ENCODE assay signal across 8 cellular contexts in genomic region chr3:186825294-186825821, GRCh38. TPM values are rescaled to one million over a fixed set of nuclear protein-coding genes. Genes with fewer than 3 reads are reported as not detected.
A peak's percentile ranks its signal among the peaks of the same experiment; 100 is the strongest.
DNase-seq lines count a peak whose midpoint lies in the region; ATAC-seq and TF ChIP-seq lines count a peak whose summit lies in the region.

No MANE protein-coding gene starts in this region.

- peaks cover 23% of the 10 kb centered on the region for H3K4me1 Mint-ChIP-seq in central memory CD8-positive, alpha-beta T cell

- ATAC-seq in central memory CD8-positive, alpha-beta T cell (replicated peaks; ENCODE audit: extremely low read depth, poor library complexity, severe bottlenecking) = no peak
- ATAC-seq in mucosa of descending colon = peak; percentile 10
- no peak for ATAC-seq in GM21825 (IDR thresholded peaks at IDR 0.05; ENCODE audit: unreplicated experiment)
- ATAC-seq in GM19324 (IDR thresholded peaks at IDR 0.05; ENCODE audit: low FRiP score, unreplicated experiment) = no peak

- 5 to 6% methylated on average over 14 to 15 of the region's 23 CpGs for WGBS in thyroid gland, 2 donors

- H3K27me3 Mint-ChIP-seq in central memory CD8-positive, alpha-beta T cell = peaks cover 42% of the 10 kb centered on the region

- H3K4me1 ChIP-seq in OCI-LY1 (ENCODE audit: insufficient read depth, low read length, severe bottlenecking) (peaks cover 38% of the 10 kb centered on the region), mucosa of descending colon (ENCODE audit: low read depth) (peaks cover 14% of the 10 kb centered on the region), thyroid gland (peaks cover 0 to 18% of the 10 kb centered on the region in 2 donors)

- TF ChIP-seq CTCF in OCI-LY1 (IDR thresholded peaks at IDR 0.05; ENCODE audit: low read length) (no peak), mucosa of descending colon (IDR thresholded peaks at IDR 0.05) (no peak), thyroid gland (IDR thresholded peaks at IDR 0.05) (no peak)

- DNase-seq in DMS79 (lab: John Stamatoyannopoulos, UW) = peak; percentile 12
- no peak for DNase-seq in central memory CD8-positive, alpha-beta T cell (ENCODE audit: low spot score in 2 of 2)
- DNase-seq in mucosa of descending colon = no peak
- peak; percentile 24 to 42 for DNase-seq in thyroid gland
- no peak for DNase-seq in RKO (ENCODE audit: low spot score)

- H4K20me1 ChIP-seq in OCI-LY1 (ENCODE audit: insufficient read depth, low read length) = no peaks in the 10 kb centered on the region

- H3K36me3 ChIP-seq in OCI-LY1 (ENCODE audit: insufficient read depth, low read length) = no peaks in the 10 kb centered on the region; the same call in 1 of the 2 replicates
- H3K36me3 ChIP-seq in mucosa of descending colon (ENCODE audit: low read depth) = no peaks in the 10 kb centered on the region
- H3K36me3 ChIP-seq in thyroid gland = no peaks in the 10 kb centered on the region

- H3F3A ChIP-seq in OCI-LY1 (ENCODE audit: insufficient read depth, low read length) = no peaks in the 10 kb centered on the region

- intact Hi-C loops in mucosa of descending colon (cut with DNase I, micrococcal nuclease) = loop anchor here (5.0 to 10.0 kb wide), 2 partner anchors 211 to 213 kb away; partner anchors contain the start of gene AHSG (in 2 of the 2)
- intact Hi-C loops in thyroid gland (cut with DNase I) = no loop called here

- H3K9me2 ChIP-seq in OCI-LY1 (ENCODE audit: low read depth, low read length) = no peaks in the 10 kb centered on the region

- H3K4me2 ChIP-seq in OCI-LY1 (ENCODE audit: low read length) = peak overlapping the region; percentile 92

- H3K27me3 ChIP-seq in OCI-LY1 (ENCODE audit: insufficient read depth, low read length) = peaks cover 13% of the 10 kb centered on the region
- peaks cover 27% of the 10 kb centered on the region for H3K27me3 ChIP-seq in thyroid gland

- peak overlapping the region; percentile 47 for H3K4me3 Mint-ChIP-seq in central memory CD8-positive, alpha-beta T cell

- H3K27ac ChIP-seq in OCI-LY1 (ENCODE audit: low read depth, low read length, poor library complexity, severe bottlenecking) (no peak overlapping the region), thyroid gland (no peak overlapping the region)

- H3K9me3 Mint-ChIP-seq in central memory CD8-positive, alpha-beta T cell = no peaks in the 10 kb centered on the region

- no peaks in the 10 kb centered on the region for H3K79me2 ChIP-seq in OCI-LY1 (ENCODE audit: insufficient read depth, low read length)

- no peak overlapping the region for H2AFZ ChIP-seq in OCI-LY1 (ENCODE audit: low read length)

- no peak overlapping the region for H3K27ac Mint-ChIP-seq in central memory CD8-positive, alpha-beta T cell (ENCODE audit: low read depth)

- peak overlapping the region; percentile 88; the same call in 1 of the 2 replicates for H3K9ac ChIP-seq in OCI-LY1 (ENCODE audit: low read length)

- H3K36me3 Mint-ChIP-seq in central memory CD8-positive, alpha-beta T cell (ENCODE audit: insufficient read depth) = peaks cover 3% of the 10 kb centered on the region

- H3K9me3 ChIP-seq in OCI-LY1 (ENCODE audit: low read length) = no peaks in the 10 kb centered on the region
- no peaks in the 10 kb centered on the region for H3K9me3 ChIP-seq in mucosa of descending colon
- no peaks in the 10 kb centered on the region for H3K9me3 ChIP-seq in thyroid gland

- no peak for TF ChIP-seq POLR2A in thyroid gland (IDR thresholded peaks at IDR 0.05)

- H3K4me3 ChIP-seq in OCI-LY1 (ENCODE audit: low read depth, low read length, poor library complexity, severe bottlenecking) = peak overlapping the region; percentile 70
- no peak overlapping the region for H3K4me3 ChIP-seq in mucosa of descending colon
- H3K4me3 ChIP-seq in thyroid gland (replicated peaks in 1 of 3) = no peak overlapping the region

RNA-seq across cellular contexts. Expression of gene ADIPOQ, which starts 17.2 kb away (rescaled TPM):
- total RNA-seq in mucosa of descending colon (1 to 10 TPM in 2 of 3 donors, under 1 TPM in 1; 0.12 to 4.7 (median 1.3) TPM), thyroid gland (10 to 100 TPM in 1 of 4 donors, 1 to 10 TPM in 3; 1.6 to 13.4 (median 5.4) TPM)

RNA-seq across cellular contexts. Expression of gene RFC4, which starts 19.1 kb away (rescaled TPM):
- total RNA-seq in mucosa of descending colon = 10 to 100 TPM in 2 of 3 donors, 1 to 10 TPM in 1; 5.6 to 19.9 (median 15.0) TPM
- 10 to 100 TPM in 1 of 4 donors, 1 to 10 TPM in 3; 7.3 to 10.9 (median 7.8) TPM for total RNA-seq in thyroid gland

RNA-seq across cellular contexts. Expression of gene EIF4A2, which starts 42.0 kb away (rescaled TPM):
- total RNA-seq in mucosa of descending colon (100 to 1,000 TPM; 218 to 536 (median 316) TPM), thyroid gland (100 to 1,000 TPM; 356 to 655 (median 412) TPM)

Comparison
In these comparisons a context has a peak if more than half of its experiments do, and no peak if none do; other contexts are left out.
1. DNase-seq: peak in DMS79 (single experiment) and thyroid gland (2 of 2); none in central memory CD8-positive, alpha-beta T cell (0 of 2), mucosa of descending colon (0 of 3) and RKO (single experiment).